1 cellular context compared by ENCODE assay signal in the genomic region with DNA sequence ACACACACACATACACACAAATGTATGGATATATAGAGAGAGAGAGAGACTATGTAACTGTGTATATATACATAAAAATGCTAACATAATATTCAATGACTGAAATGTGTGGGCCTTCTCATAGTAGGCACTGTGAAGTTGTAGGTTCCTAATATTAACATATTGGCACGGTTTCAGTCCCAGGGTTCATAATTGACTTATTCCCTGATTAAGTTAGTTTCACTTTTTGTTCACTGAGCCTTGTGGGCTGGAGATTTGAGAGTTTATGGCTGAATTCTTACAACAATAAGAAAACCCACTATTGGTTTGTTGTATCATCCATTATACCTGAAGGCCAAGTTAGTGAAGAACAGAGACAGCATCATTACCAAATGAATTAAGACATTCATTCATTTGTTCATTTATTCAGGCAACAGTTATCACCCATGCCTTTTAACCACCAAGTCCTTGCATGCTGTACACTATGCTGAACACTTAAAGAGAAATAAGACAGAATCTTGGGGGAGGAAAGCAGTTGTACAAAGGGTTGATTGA.
TF ChIP-seq lines count a peak whose summit lies in the region.

No MANE protein-coding gene starts in this region.

TF ChIP-seq in IMR-90, 13 proteins besides CTCF, POLR2A, EP300 and RAD21 (continued from another document):
- TF ChIP-seq, protein P1, sequence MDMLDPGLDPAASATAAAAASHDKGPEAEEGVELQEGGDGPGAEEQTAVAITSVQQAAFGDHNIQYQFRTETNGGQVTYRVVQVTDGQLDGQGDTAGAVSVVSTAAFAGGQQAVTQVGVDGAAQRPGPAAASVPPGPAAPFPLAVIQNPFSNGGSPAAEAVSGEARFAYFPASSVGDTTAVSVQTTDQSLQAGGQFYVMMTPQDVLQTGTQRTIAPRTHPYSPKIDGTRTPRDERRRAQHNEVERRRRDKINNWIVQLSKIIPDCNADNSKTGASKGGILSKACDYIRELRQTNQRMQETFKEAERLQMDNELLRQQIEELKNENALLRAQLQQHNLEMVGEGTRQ (IDR thresholded peaks at IDR 0.05; ENCODE audit: low read depth, low read length), result no peak
- TF ChIP-seq FOS (IDR thresholded peaks at IDR 0.05; ENCODE audit: low read depth, low read length) (no peak), CHD1 (IDR thresholded peaks at IDR 0.05; ENCODE audit: low read depth, low read length) (no peak), MXI1 (IDR thresholded peaks at IDR 0.05; ENCODE audit: borderline replicate concordance, low read depth, low read length) (no peak), CEBPB (IDR thresholded peaks at IDR 0.05; ENCODE audit: low read depth, low read length) (no peak)
- TF ChIP-seq, protein P2, sequence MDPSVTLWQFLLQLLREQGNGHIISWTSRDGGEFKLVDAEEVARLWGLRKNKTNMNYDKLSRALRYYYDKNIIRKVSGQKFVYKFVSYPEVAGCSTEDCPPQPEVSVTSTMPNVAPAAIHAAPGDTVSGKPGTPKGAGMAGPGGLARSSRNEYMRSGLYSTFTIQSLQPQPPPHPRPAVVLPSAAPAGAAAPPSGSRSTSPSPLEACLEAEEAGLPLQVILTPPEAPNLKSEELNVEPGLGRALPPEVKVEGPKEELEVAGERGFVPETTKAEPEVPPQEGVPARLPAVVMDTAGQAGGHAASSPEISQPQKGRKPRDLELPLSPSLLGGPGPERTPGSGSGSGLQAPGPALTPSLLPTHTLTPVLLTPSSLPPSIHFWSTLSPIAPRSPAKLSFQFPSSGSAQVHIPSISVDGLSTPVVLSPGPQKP (IDR thresholded peaks at IDR 0.05; ENCODE audit: borderline replicate concordance, low read depth, low read length), result no peak
